In the genomic region with DNA sequence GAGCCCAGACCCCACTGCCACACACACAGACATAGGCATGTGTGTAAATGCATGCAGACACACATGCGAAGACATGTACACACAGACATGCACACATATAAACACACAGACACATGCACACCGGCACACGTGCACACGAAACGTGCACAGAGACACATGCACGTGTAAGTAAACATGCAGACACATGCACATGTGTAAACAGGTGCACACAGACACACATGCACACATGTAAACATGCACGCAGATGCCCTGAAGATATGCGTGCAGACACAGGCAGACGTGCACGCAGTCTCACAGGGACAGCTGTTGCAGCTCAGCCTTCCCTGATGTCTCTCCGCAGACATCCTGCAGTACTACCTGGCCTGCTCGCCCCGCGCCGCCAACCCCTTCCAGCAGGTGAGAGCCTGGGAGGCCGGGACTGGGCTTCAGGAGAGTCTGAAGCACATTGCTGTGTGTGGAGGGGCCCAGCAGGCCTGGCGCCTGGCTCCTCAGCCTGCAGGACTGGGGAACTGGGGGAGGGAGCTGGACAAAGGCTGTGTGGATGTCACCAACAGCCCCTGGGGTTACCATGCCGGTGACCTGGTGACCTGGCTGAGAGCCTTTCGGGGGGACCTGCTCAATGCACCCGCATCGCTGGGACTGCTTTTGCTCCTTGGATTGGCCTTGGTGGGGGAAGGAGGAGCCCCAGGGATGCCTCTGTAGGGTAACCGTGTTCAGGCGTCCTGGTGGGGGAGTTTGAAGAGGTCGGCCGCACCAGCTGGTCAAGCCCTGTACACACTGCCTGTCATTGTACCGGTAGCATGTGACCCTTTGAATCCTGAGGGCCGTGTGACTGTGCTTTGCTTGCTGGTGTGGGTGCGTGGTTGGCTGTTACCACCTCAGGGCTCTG, we compare ENCODE assay signal across 1 cellular context.
TF ChIP-seq lines count a peak whose summit lies in the region.

No MANE protein-coding gene starts in this region.

TF ChIP-seq in K562, 482 proteins besides CTCF, POLR2A, EP300 and RAD21:
- no peak for TF ChIP-seq MLX (CRISPR knock-in tag; conservative IDR thresholded peaks at IDR 0.05)
- no peak for TF ChIP-seq MAFF (IDR thresholded peaks at IDR 0.05; ENCODE audit: low read length)
- TF ChIP-seq ARHGAP35 (IDR thresholded peaks at IDR 0.05; ENCODE audit: partially characterized antibody), result no peak
- TF ChIP-seq USF1 (CRISPR knock-in tag; IDR thresholded peaks at IDR 0.05), result 0 out of 2 replicates have a peak, but pooled peaks have one; percentile 44
- no peak for TF ChIP-seq KAT8 (IDR thresholded peaks at IDR 0.05; ENCODE audit: low read depth)
- no peak for TF ChIP-seq POLR2H (tag; IDR thresholded peaks at IDR 0.05; ENCODE audit: low read depth)
- peak in 1 of 2 experiments; percentile 32; a peak in 1 of 4 replicates for TF ChIP-seq KDM1A (IDR thresholded peaks at IDR 0.05)
- 0 out of 4 replicates have a peak, but pooled peaks of 1 of the 2 experiments have one; percentile 32 for TF ChIP-seq FOXA3 (CRISPR knock-in tag; conservative IDR thresholded peaks at IDR 0.05 in 1 of 2, IDR thresholded peaks at IDR 0.05 in 1 of 2)
- no peak for TF ChIP-seq CCAR2 (IDR thresholded peaks at IDR 0.05; ENCODE audit: low read depth, low read length)
- TF ChIP-seq TEAD4 (IDR thresholded peaks at IDR 0.05; ENCODE audit: low read length), result no peak
- TF ChIP-seq TEAD4 (CRISPR knock-in tag; IDR thresholded peaks at IDR 0.05; ENCODE audit: borderline replicate concordance), result 0 out of 2 replicates have a peak, but pooled peaks have one; percentile 34
TF ChIP-seq in K562: peak in this region for 4.
